17 cellular contexts compared by ENCODE assay signal in genomic region chr15:42364529-42364928, GRCh38. TPM values are rescaled to one million over a fixed set of nuclear protein-coding genes. Genes with fewer than 3 reads are reported as not detected.
DNase-seq lines count a peak whose midpoint lies in the region; ATAC-seq and TF ChIP-seq lines count a peak whose summit lies in the region.
"Had no signal": no experiment of that assay in that cellular context is flagged by ENCODE, and none has a peak within 500 bp of the region (broad histone marks: within the 10 kb centered on the region; RNA-seq: fewer than 3 reads in every experiment).

No MANE protein-coding gene starts in this region.

- intact Hi-C loops in psoas muscle (cut with DNase I), result no loop called here

- ATAC-seq in psoas muscle, result no peak
- ATAC-seq in GM18520 (IDR thresholded peaks at IDR 0.05; ENCODE audit: unreplicated experiment), result no peak
- ATAC-seq in GM21825 (IDR thresholded peaks at IDR 0.05; ENCODE audit: unreplicated experiment), result no peak
- ATAC-seq: GM12878 had no signal

- H3K36me3 ChIP-seq in psoas muscle (ENCODE audit: insufficient read depth in 1 of 2, low read depth in 1 of 2), result peaks cover 0 to 24% of the 10 kb centered on the region in 2 donors

- H3K4me1 ChIP-seq in psoas muscle, result peaks cover 70% of the 10 kb centered on the region
- H3K4me1 ChIP-seq: tibial artery had no signal

- DNase-seq in DMS53 (lab: John Stamatoyannopoulos, UW) (peak; percentile 55), DMS53 treated with DMSO at 0.1 percent for 48 hours (lab: John Stamatoyannopoulos, UW; ENCODE audit: unreplicated experiment) (no peak), NCI-H2171 treated with DMSO at 0.1 percent for 48 hours (lab: John Stamatoyannopoulos, UW) (peak; percentile 39), choroid plexus epithelial cell (ENCODE audit: low read depth) (peak; percentile 34), psoas muscle (no peak), activated T-cell treated with anti-CD3 and anti-CD28 coated beads for 4 hours (no peak)
- DNase-seq: 8988T; cerebellar nuclear complex; mesenchymal stem cell; NCI-H526 treated with DMSO at 0.1 percent for 48 hours; stimulated activated CD4-positive, alpha-beta T cell treated with anti-CD3 and anti-CD28 coated beads, Interleukin-15, amount 100 ng/mL, for 24 hours; tibial artery had no signal

- no peaks in the 10 kb centered on the region for H3K9me3 ChIP-seq in psoas muscle
- H3K9me3 ChIP-seq: tibial artery had no signal

- H3K4me3 ChIP-seq in choroid plexus epithelial cell (ENCODE audit: low read depth, low read length) (no peak overlapping the region), psoas muscle (no peak overlapping the region)
- H3K4me3 ChIP-seq: GM12878, tibial artery had no signal

- no peaks in the 10 kb centered on the region for H3K27me3 ChIP-seq in psoas muscle (ENCODE audit: insufficient read depth in 3 of 3, low read length in 2 of 3)
- H3K27me3 ChIP-seq: tibial artery had no signal

- peak overlapping the region; percentile 97 for H3K27ac ChIP-seq in psoas muscle
- H3K27ac ChIP-seq: epithelial cell of prostate, tibial artery, VCaP had no signal

- 4 to 27% (median 5%) methylated on average over 1 of the region's 1 CpG for WGBS in psoas muscle, 3 donors

- TF ChIP-seq CTCF in choroid plexus epithelial cell (conservative IDR thresholded peaks at IDR 0.05; ENCODE audit: low read depth, low read length) (no peak), psoas muscle (IDR thresholded peaks at IDR 0.05) (no peak)

RNA-seq across cellular contexts. Expression of gene CAPN3, which starts 5.2 kb away (rescaled TPM):
- total RNA-seq in psoas muscle, result 100 to 1,000 TPM; 216 to 413 (median 266) TPM
- polyA plus RNA-seq in psoas muscle, result 100 to 1,000 TPM; 114 to 214 (median 154) TPM

Comparison
In these comparisons a context has a peak if more than half of its experiments do, and no peak if none do; other contexts are left out.
1. DNase-seq: peak in DMS53 (single experiment), NCI-H2171 treated with DMSO at 0.1 percent for 48 hours (single experiment) and choroid plexus epithelial cell (single experiment); none in DMS53 treated with DMSO at 0.1 percent for 48 hours (single experiment), psoas muscle (0 of 2) and activated T-cell treated with anti-CD3 and anti-CD28 coated beads for 4 hours (single experiment).